ENCODE assay signal across 7 cellular contexts in the genomic region with DNA sequence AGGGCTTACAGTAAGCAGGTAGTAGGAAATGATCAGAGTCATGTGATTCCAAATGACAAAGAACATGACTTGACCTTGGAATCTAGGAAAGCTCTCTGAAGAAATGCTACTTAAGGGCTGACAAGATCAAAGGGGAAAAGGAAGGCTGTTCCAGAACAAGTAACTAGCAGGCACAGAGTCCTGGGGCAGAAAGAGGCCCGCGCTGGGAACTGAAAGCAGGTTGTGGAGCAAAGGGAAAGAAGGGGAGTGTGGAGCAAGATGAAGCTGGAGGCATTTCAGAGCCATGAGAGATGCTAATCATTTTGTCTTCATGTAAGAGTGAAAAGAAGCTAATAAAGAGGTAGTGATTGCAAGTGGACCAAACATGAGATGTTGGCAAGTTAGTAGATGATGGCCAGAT.
"Had no signal": no experiment of that assay in that cellular context is flagged by ENCODE, and none has a peak within 500 bp of the region (broad histone marks: within the 10 kb centered on the region; RNA-seq: fewer than 3 reads in every experiment).

No MANE protein-coding gene starts in this region.

- FAIRE-seq: HTR-8/SVneo, K562 had no signal

- DNase-seq: GOT3, H7, IMR-90, KG1 had no signal

- ATAC-seq: K562 had no signal

- H3K36me3 ChIP-seq: HAP-1 had no signal

- H3K9me3 ChIP-seq: HAP-1 had no signal

- H3K4me3 ChIP-seq: HAP-1, K562 had no signal
